ENCODE assay signal across 1 cellular context in the genomic region with DNA sequence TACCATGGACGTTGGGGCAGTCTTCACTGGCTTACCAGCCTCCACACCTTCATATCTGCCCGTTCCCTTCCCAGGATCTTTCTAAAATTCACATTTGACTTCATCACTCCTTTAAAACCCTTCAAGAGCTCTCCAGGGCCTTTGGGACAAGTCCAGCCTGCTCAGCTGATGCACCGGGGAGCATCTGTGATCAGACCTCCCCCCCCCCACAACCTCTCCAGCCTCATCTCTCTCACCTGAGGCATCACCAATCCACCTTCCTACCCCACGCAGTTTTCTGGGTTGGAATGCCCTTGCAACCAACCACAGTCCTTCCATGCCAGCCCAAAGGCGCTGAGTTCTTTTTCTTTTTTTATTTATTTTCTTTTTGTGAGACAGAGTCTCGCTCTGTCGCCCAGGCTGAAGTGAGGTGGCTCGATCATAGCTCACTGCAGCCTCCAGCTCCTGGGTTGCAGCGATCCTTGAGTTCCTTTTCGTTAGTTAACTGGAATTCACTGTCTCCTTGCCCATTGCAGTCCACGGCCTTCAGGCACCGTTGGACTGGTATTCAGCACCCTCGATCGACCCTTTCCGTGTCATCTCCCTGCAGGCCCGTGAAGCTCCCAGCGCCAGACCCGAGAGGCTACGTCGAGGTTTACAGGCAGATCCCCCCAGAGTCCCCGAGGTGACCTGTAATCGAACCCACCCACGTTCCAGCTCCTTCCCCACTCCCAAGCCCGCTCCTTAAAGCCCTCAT.
TF ChIP-seq lines count a peak whose summit lies in the region.

No MANE protein-coding gene starts in this region.

TF ChIP-seq in HEK293, 187 proteins besides CTCF, POLR2A, EP300 and RAD21 (continued from another document):
- TF ChIP-seq, protein P1, sequence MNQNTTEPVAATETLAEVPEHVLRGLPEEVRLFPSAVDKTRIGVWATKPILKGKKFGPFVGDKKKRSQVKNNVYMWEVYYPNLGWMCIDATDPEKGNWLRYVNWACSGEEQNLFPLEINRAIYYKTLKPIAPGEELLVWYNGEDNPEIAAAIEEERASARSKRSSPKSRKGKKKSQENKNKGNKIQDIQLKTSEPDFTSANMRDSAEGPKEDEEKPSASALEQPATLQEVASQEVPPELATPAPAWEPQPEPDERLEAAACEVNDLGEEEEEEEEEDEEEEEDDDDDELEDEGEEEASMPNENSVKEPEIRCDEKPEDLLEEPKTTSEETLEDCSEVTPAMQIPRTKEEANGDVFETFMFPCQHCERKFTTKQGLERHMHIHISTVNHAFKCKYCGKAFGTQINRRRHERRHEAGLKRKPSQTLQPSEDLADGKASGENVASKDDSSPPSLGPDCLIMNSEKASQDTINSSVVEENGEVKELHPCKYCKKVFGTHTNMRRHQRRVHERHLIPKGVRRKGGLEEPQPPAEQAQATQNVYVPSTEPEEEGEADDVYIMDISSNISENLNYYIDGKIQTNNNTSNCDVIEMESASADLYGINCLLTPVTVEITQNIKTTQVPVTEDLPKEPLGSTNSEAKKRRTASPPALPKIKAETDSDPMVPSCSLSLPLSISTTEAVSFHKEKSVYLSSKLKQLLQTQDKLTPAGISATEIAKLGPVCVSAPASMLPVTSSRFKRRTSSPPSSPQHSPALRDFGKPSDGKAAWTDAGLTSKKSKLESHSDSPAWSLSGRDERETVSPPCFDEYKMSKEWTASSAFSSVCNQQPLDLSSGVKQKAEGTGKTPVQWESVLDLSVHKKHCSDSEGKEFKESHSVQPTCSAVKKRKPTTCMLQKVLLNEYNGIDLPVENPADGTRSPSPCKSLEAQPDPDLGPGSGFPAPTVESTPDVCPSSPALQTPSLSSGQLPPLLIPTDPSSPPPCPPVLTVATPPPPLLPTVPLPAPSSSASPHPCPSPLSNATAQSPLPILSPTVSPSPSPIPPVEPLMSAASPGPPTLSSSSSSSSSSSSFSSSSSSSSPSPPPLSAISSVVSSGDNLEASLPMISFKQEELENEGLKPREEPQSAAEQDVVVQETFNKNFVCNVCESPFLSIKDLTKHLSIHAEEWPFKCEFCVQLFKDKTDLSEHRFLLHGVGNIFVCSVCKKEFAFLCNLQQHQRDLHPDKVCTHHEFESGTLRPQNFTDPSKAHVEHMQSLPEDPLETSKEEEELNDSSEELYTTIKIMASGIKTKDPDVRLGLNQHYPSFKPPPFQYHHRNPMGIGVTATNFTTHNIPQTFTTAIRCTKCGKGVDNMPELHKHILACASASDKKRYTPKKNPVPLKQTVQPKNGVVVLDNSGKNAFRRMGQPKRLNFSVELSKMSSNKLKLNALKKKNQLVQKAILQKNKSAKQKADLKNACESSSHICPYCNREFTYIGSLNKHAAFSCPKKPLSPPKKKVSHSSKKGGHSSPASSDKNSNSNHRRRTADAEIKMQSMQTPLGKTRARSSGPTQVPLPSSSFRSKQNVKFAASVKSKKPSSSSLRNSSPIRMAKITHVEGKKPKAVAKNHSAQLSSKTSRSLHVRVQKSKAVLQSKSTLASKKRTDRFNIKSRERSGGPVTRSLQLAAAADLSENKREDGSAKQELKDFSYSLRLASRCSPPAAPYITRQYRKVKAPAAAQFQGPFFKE (tag by site-specific recombination; IDR thresholded peaks at IDR 0.05; ENCODE audit: borderline replicate concordance), result no peak
- TF ChIP-seq REPIN1 (tag by site-specific recombination; IDR thresholded peaks at IDR 0.05; ENCODE audit: low read depth) (no peak), ZNF174 (tag by site-specific recombination; IDR thresholded peaks at IDR 0.05) (no peak), MZF1 (tag by site-specific recombination; IDR thresholded peaks at IDR 0.05; ENCODE audit: borderline replicate concordance) (0 out of 2 replicates have a peak, but pooled peaks have one; percentile 29), ZNF837 (tag by site-specific recombination; IDR thresholded peaks at IDR 0.05) (0 out of 2 replicates have a peak, but pooled peaks have one; percentile 44), ZBTB17 (tag by site-specific recombination; IDR thresholded peaks at IDR 0.05) (peak; percentile 99), ZNF501 (tag by site-specific recombination; IDR thresholded peaks at IDR 0.05) (no peak; the same call in 1 of the 2 replicates), ZNF24 (tag by site-specific recombination; IDR thresholded peaks at IDR 0.05) (no peak), ZNF394 (tag by site-specific recombination; IDR thresholded peaks at IDR 0.05; ENCODE audit: borderline replicate concordance) (no peak), ZNF777 (tag by site-specific recombination; IDR thresholded peaks at IDR 0.05; ENCODE audit: borderline replicate concordance) (no peak), ZNF843 (tag by site-specific recombination; IDR thresholded peaks at IDR 0.05) (no peak), ZNF239 (tag by site-specific recombination; IDR thresholded peaks at IDR 0.05) (0 out of 2 replicates have a peak, but pooled peaks have one; percentile 28), MEIS1 (CRISPR knock-in tag; IDR thresholded peaks at IDR 0.05; ENCODE audit: borderline replicate concordance) (no peak)
- TF ChIP-seq, protein P2, sequence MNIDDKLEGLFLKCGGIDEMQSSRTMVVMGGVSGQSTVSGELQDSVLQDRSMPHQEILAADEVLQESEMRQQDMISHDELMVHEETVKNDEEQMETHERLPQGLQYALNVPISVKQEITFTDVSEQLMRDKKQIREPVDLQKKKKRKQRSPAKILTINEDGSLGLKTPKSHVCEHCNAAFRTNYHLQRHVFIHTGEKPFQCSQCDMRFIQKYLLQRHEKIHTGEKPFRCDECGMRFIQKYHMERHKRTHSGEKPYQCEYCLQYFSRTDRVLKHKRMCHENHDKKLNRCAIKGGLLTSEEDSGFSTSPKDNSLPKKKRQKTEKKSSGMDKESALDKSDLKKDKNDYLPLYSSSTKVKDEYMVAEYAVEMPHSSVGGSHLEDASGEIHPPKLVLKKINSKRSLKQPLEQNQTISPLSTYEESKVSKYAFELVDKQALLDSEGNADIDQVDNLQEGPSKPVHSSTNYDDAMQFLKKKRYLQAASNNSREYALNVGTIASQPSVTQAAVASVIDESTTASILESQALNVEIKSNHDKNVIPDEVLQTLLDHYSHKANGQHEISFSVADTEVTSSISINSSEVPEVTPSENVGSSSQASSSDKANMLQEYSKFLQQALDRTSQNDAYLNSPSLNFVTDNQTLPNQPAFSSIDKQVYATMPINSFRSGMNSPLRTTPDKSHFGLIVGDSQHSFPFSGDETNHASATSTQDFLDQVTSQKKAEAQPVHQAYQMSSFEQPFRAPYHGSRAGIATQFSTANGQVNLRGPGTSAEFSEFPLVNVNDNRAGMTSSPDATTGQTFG (tag by site-specific recombination; IDR thresholded peaks at IDR 0.05; ENCODE audit: borderline replicate concordance), result no peak
- TF ChIP-seq, protein P3, sequence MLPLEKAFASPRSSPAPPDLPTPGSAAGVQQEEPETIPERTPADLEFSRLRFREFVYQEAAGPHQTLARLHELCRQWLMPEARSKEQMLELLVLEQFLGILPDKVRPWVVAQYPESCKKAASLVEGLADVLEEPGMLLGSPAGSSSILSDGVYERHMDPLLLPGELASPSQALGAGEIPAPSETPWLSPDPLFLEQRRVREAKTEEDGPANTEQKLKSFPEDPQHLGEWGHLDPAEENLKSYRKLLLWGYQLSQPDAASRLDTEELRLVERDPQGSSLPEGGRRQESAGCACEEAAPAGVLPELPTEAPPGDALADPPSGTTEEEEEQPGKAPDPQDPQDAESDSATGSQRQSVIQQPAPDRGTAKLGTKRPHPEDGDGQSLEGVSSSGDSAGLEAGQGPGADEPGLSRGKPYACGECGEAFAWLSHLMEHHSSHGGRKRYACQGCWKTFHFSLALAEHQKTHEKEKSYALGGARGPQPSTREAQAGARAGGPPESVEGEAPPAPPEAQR (tag by site-specific recombination; IDR thresholded peaks at IDR 0.05), result no peak
- TF ChIP-seq, protein P4, sequence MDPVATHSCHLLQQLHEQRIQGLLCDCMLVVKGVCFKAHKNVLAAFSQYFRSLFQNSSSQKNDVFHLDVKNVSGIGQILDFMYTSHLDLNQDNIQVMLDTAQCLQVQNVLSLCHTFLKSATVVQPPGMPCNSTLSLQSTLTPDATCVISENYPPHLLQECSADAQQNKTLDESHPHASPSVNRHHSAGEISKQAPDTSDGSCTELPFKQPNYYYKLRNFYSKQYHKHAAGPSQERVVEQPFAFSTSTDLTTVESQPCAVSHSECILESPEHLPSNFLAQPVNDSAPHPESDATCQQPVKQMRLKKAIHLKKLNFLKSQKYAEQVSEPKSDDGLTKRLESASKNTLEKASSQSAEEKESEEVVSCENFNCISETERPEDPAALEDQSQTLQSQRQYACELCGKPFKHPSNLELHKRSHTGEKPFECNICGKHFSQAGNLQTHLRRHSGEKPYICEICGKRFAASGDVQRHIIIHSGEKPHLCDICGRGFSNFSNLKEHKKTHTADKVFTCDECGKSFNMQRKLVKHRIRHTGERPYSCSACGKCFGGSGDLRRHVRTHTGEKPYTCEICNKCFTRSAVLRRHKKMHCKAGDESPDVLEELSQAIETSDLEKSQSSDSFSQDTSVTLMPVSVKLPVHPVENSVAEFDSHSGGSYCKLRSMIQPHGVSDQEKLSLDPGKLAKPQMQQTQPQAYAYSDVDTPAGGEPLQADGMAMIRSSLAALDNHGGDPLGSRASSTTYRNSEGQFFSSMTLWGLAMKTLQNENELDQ (tag by site-specific recombination; IDR thresholded peaks at IDR 0.05; ENCODE audit: low read depth), result no peak
- TF ChIP-seq, protein P5, sequence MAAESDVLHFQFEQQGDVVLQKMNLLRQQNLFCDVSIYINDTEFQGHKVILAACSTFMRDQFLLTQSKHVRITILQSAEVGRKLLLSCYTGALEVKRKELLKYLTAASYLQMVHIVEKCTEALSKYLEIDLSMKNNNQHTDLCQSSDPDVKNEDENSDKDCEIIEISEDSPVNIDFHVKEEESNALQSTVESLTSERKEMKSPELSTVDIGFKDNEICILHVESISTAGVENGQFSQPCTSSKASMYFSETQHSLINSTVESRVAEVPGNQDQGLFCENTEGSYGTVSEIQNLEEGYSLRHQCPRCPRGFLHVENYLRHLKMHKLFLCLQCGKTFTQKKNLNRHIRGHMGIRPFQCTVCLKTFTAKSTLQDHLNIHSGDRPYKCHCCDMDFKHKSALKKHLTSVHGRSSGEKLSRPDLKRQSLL (tag by site-specific recombination; IDR thresholded peaks at IDR 0.05), result peak; percentile 98
- TF ChIP-seq, protein P6, sequence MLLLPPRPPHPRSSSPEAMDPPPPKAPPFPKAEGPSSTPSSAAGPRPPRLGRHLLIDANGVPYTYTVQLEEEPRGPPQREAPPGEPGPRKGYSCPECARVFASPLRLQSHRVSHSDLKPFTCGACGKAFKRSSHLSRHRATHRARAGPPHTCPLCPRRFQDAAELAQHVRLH (tag by site-specific recombination; IDR thresholded peaks at IDR 0.05), result no peak
- TF ChIP-seq, protein P7, sequence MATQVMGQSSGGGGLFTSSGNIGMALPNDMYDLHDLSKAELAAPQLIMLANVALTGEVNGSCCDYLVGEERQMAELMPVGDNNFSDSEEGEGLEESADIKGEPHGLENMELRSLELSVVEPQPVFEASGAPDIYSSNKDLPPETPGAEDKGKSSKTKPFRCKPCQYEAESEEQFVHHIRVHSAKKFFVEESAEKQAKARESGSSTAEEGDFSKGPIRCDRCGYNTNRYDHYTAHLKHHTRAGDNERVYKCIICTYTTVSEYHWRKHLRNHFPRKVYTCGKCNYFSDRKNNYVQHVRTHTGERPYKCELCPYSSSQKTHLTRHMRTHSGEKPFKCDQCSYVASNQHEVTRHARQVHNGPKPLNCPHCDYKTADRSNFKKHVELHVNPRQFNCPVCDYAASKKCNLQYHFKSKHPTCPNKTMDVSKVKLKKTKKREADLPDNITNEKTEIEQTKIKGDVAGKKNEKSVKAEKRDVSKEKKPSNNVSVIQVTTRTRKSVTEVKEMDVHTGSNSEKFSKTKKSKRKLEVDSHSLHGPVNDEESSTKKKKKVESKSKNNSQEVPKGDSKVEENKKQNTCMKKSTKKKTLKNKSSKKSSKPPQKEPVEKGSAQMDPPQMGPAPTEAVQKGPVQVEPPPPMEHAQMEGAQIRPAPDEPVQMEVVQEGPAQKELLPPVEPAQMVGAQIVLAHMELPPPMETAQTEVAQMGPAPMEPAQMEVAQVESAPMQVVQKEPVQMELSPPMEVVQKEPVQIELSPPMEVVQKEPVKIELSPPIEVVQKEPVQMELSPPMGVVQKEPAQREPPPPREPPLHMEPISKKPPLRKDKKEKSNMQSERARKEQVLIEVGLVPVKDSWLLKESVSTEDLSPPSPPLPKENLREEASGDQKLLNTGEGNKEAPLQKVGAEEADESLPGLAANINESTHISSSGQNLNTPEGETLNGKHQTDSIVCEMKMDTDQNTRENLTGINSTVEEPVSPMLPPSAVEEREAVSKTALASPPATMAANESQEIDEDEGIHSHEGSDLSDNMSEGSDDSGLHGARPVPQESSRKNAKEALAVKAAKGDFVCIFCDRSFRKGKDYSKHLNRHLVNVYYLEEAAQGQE (tag by site-specific recombination; IDR thresholded peaks at IDR 0.05), result peak; percentile 21; the same call in 1 of the 2 replicates
- TF ChIP-seq, protein P8, sequence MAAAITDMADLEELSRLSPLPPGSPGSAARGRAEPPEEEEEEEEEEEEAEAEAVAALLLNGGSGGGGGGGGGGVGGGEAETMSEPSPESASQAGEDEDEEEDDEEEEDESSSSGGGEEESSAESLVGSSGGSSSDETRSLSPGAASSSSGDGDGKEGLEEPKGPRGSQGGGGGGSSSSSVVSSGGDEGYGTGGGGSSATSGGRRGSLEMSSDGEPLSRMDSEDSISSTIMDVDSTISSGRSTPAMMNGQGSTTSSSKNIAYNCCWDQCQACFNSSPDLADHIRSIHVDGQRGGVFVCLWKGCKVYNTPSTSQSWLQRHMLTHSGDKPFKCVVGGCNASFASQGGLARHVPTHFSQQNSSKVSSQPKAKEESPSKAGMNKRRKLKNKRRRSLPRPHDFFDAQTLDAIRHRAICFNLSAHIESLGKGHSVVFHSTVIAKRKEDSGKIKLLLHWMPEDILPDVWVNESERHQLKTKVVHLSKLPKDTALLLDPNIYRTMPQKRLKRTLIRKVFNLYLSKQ (tag by site-specific recombination; IDR thresholded peaks at IDR 0.05; ENCODE audit: borderline replicate concordance), result no peak
- TF ChIP-seq, protein P9, sequence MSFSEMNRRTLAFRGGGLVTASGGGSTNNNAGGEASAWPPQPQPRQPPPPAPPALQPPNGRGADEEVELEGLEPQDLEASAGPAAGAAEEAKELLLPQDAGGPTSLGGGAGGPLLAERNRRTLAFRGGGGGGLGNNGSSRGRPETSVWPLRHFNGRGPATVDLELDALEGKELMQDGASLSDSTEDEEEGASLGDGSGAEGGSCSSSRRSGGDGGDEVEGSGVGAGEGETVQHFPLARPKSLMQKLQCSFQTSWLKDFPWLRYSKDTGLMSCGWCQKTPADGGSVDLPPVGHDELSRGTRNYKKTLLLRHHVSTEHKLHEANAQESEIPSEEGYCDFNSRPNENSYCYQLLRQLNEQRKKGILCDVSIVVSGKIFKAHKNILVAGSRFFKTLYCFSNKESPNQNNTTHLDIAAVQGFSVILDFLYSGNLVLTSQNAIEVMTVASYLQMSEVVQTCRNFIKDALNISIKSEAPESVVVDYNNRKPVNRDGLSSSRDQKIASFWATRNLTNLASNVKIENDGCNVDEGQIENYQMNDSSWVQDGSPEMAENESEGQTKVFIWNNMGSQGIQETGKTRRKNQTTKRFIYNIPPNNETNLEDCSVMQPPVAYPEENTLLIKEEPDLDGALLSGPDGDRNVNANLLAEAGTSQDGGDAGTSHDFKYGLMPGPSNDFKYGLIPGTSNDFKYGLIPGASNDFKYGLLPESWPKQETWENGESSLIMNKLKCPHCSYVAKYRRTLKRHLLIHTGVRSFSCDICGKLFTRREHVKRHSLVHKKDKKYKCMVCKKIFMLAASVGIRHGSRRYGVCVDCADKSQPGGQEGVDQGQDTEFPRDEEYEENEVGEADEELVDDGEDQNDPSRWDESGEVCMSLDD (tag by site-specific recombination; IDR thresholded peaks at IDR 0.05), result 0 out of 2 replicates have a peak, but pooled peaks have one; percentile 25
TF ChIP-seq in HEK293: peak in this region for 9.
